In the genomic region with DNA sequence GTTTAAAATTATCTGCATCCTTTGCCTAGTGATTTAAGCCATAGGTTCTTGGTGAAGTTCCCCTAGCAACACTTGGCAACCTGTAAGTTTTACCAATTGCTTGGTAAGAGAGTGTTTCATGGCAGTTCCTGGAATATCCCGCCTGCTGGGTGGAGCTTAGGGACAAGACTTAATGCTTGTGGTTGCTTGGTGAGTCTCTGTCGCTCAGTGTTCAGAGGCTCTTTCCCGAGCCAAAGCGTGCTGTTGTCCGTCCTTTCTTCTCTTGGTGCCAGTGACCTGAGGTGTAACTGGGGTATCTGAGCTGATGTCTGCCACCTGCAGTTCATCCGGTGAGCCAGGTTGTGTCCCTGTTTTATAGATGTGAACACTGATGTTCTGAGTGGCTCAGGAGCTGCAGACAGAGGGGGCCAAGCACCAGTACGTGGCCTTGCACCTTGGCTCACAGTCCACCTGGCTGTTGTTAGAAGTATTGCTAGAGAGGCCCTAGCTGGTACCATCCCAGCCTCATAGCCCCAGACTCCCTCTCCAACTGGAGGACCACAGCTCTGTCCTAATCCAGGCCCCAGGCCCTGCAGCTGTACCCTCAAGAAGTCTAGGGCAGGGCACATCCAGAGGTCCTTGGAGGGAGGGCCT, we compare ENCODE assay signal across 11 cellular contexts. TPM values are rescaled to one million over a fixed set of nuclear protein-coding genes. Genes with fewer than 3 reads are reported as not detected.
DNase-seq lines count a peak whose midpoint lies in the region; ATAC-seq and TF ChIP-seq lines count a peak whose summit lies in the region.
"Had no signal": no experiment of that assay in that cellular context is flagged by ENCODE, and none has a peak within 500 bp of the region (broad histone marks: within the 10 kb centered on the region; RNA-seq: fewer than 3 reads in every experiment).

No MANE protein-coding gene starts in this region.

- no peak overlapping the region for H3K4me3 Mint-ChIP-seq in T-cell

- no peaks in the 10 kb centered on the region for H3K27me3 ChIP-seq in WERI-Rb-1 (ENCODE audit: insufficient read depth, low read depth, severe bottlenecking)
- H3K27me3 ChIP-seq: dorsolateral prefrontal cortex had no signal

- ATAC-seq in GM21619 (IDR thresholded peaks at IDR 0.05; ENCODE audit: unreplicated experiment) = no peak
- no peak for ATAC-seq in T-cell (replicated peaks in 1 of 4)

- H3K27me3 Mint-ChIP-seq in T-cell = no peaks in the 10 kb centered on the region

- DNase-seq in AG09309 (ENCODE audit: low read depth) = no peak
- DNase-seq in WERI-Rb-1 = peak; percentile 51
- peak; percentile 65 for DNase-seq in iPS-NIHi11 (ENCODE audit: low spot score)
- DNase-seq in cortex of kidney (lab: John Stamatoyannopoulos, UW) = no peak
- no peak for DNase-seq in T-cell
- DNase-seq in A172 (ENCODE audit: low spot score) = no peak
- DNase-seq: activated T-cell treated with anti-CD3 and anti-CD28 coated beads for 4 hours had no signal

- H3K27ac ChIP-seq in WERI-Rb-1 = no peak overlapping the region

- H3K9me3 ChIP-seq in WERI-Rb-1 (ENCODE audit: severe bottlenecking) = no peaks in the 10 kb centered on the region

- TF ChIP-seq CTCF in AG09309 (IDR thresholded peaks at IDR 0.05; ENCODE audit: control insufficient read depth, insufficient read depth, low read depth, low read length, missing control alignments) (peak; percentile 13), GM12873 (IDR thresholded peaks at IDR 0.05; ENCODE audit: insufficient read depth, low read depth, low read length, missing control alignments) (peak; percentile 31), WERI-Rb-1 (IDR thresholded peaks at IDR 0.05; ENCODE audit: low read depth, low read length) (peak; percentile 61)

- H3K4me3 ChIP-seq in AG09309 (ENCODE audit: control insufficient read depth, low read depth, low read length) = no peak overlapping the region
- H3K4me3 ChIP-seq in WERI-Rb-1 (ENCODE audit: low read depth, low read length) = no peak overlapping the region
- H3K4me3 ChIP-seq: dorsolateral prefrontal cortex, skin epidermis had no signal

- CTCF ChIA-PET in T-cell (lab: Charles Lee) = interaction anchor here in 1 of 2 donors (0.6 to 0.8 kb wide), 2 partner anchors 585 to 589 kb away, joined by 3 to 11 read pairs; no protein-coding TSS in a partner anchor

- peaks cover 70 to 80% (median 73%) of the 10 kb centered on the region in 3 donors for H3K4me1 Mint-ChIP-seq in T-cell

- POLR2A ChIA-PET in T-cell (lab: Charles Lee) = no interaction called here

- no peaks in the 10 kb centered on the region; the same call in 1 of the 2 replicates for H3K36me3 ChIP-seq in WERI-Rb-1

- no peaks in the 10 kb centered on the region for H3K36me3 Mint-ChIP-seq in T-cell

- H3K27ac Mint-ChIP-seq in T-cell = no peak overlapping the region

- H3K9me3 Mint-ChIP-seq in T-cell = no peaks in the 10 kb centered on the region

RNA-seq across cellular contexts. Expression of a gene that starts 16.1 kb away (rescaled TPM):
- total RNA-seq in T-cell = 10 to 100 TPM; 24.6 to 38.5 (median 34.6) TPM
- 17.5 and 22.2 TPM in 2 replicates for total RNA-seq in A172 (2014; rRNA removed; shearing (Covaris generic))

Comparison
In these comparisons a context has a peak if more than half of its experiments do, and no peak if none do; other contexts are left out.
1. DNase-seq: peak in WERI-Rb-1 (single experiment) and iPS-NIHi11 (single experiment); none in AG09309 (single experiment), cortex of kidney (single experiment), T-cell (0 of 34) and A172 (single experiment).
2. Peak in every context shown above with its lines, with median percentiles within 50 percentile points of each other: CTCF ChIP-seq.